In the genomic region with DNA sequence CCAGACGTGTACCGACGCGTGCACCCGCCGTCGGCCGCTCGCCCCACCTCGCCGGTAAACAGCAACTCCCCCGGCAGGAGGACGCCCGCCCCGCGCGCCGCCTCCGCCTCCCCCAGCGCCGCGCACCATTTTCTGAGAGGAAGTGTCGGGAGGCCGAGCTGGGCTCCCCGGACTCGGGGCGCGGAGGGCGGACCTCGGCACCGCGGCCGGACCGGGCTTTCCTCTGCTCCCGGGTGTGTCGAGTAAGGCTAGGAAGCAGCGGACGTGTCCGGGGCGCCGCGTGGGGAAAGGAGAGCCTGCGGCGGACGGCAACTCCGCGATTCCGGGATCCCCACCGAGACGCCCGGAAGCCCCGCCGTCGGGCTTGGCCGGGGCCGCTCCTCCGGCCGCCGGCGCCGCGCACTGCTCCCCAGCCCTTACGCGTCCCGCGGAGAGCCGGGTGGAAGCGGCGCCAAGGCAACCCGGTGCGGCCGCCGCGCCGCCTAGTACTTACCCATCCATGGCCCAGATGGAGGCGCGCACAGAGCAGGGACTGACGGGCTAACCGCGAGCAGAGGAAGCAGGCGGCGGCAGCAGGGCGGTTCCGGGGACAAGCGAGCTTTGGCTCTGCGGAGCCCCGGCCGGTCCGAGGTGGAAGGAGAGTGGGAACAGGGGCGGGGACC, we compare ENCODE assay signal across 8 cellular contexts. TPM values are rescaled to one million over a fixed set of nuclear protein-coding genes. Genes with fewer than 3 reads are reported as not detected.
DNase-seq lines count a peak whose midpoint lies in the region; ATAC-seq and TF ChIP-seq lines count a peak whose summit lies in the region.

A gene with protein sequence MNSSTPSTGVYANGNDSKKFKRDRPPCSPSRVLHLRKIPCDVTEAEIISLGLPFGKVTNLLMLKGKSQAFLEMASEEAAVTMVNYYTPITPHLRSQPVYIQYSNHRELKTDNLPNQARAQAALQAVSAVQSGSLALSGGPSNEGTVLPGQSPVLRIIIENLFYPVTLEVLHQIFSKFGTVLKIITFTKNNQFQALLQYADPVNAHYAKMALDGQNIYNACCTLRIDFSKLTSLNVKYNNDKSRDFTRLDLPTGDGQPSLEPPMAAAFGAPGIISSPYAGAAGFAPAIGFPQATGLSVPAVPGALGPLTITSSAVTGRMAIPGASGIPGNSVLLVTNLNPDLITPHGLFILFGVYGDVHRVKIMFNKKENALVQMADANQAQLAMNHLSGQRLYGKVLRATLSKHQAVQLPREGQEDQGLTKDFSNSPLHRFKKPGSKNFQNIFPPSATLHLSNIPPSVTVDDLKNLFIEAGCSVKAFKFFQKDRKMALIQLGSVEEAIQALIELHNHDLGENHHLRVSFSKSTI (minus strand): TSS at position 643 of the 662 bp plus-strand sequence. CDS start 35,754 bp downstream, outside the sequence.

- H3K4me1 Mint-ChIP-seq in progenitor cell of endocrine pancreas (ENCODE audit: low read depth) = peaks cover 33% of the 10 kb centered on the region

- H3K4me3 Mint-ChIP-seq in progenitor cell of endocrine pancreas (ENCODE audit: low read depth) = peak within 1 kb of the TSS; percentile 96

- ATAC-seq in GM21723 (IDR thresholded peaks at IDR 0.05; ENCODE audit: unreplicated experiment) = peak; percentile 60

- H3K27ac Mint-ChIP-seq in progenitor cell of endocrine pancreas = peak within 1 kb of the TSS; percentile 99

- H3K4me3 ChIP-seq in KMS-11 (IDR thresholded peaks at IDR 0.05; ENCODE audit: insufficient read depth, low read depth, low read length) = no peak within 1 kb of the TSS
- peak within 1 kb of the TSS; percentile 95 for H3K4me3 ChIP-seq in SU-DHL-6 (ENCODE audit: insufficient read depth, low read length, poor library complexity, severe bottlenecking)
- H3K4me3 ChIP-seq in adipocyte (ENCODE audit: low read length) = peak within 1 kb of the TSS; percentile 96

- H3K79me2 ChIP-seq in KMS-11 (ENCODE audit: insufficient read depth, low read depth) (peaks cover 46% of the 10 kb centered on the region), SU-DHL-6 (ENCODE audit: insufficient read depth, low read length) (peaks cover 47% of the 10 kb centered on the region)

- H3K27me3 Mint-ChIP-seq in progenitor cell of endocrine pancreas = no peaks in the 10 kb centered on the region

- no peaks in the 10 kb centered on the region for H3K9me3 Mint-ChIP-seq in progenitor cell of endocrine pancreas (ENCODE audit: low read depth)

- H3K36me3 Mint-ChIP-seq in progenitor cell of endocrine pancreas (ENCODE audit: insufficient read depth) = peaks cover 1% of the 10 kb centered on the region

- H3K27ac ChIP-seq in KMS-11 (peak within 1 kb of the TSS; percentile 85), SU-DHL-6 (ENCODE audit: low read depth, low read length) (peak within 1 kb of the TSS; percentile 85)

- H3K9me2 ChIP-seq in SU-DHL-6 (replicated peaks; ENCODE audit: insufficient read depth, low read length) = no peaks in the 10 kb centered on the region

- intact Hi-C loops in cardiac septum (cut with DNase I) = loop anchor here (5.0 to 10.0 kb wide), 3 partner anchors 44 to 436 kb away; partner anchors contain the start of genes SUSD1 and UGCG

- H3K36me3 ChIP-seq in KMS-11 (ENCODE audit: insufficient read depth) (no peaks in the 10 kb centered on the region), SU-DHL-6 (ENCODE audit: low read length) (no peaks in the 10 kb centered on the region), adipocyte (ENCODE audit: control insufficient read depth, insufficient read depth, low read length, severe bottlenecking) (no peaks in the 10 kb centered on the region)

- H2AFZ ChIP-seq in KMS-11 (ENCODE audit: low read depth) (peak within 1 kb of the TSS; percentile 73), SU-DHL-6 (ENCODE audit: low read depth, low read length, severe bottlenecking) (peak within 1 kb of the TSS; percentile 99)

- H3K9ac ChIP-seq in KMS-11 (peak within 1 kb of the TSS; percentile 78), SU-DHL-6 (ENCODE audit: low read length) (peak within 1 kb of the TSS; percentile 98), adipocyte (ENCODE audit: low read length) (peak within 1 kb of the TSS; percentile 98)

- DNase-seq in EL (peak; percentile 76), adipocyte (ENCODE audit: low read depth) (peak; percentile 81), cardiac septum (ENCODE audit: low spot score) (peak; percentile 92), progenitor cell of endocrine pancreas (ENCODE audit: low spot score, unreplicated experiment) (peak; percentile 68), ureter (ENCODE audit: low spot score) (peak; percentile 88)

- no peaks in the 10 kb centered on the region for H4K20me1 ChIP-seq in KMS-11 (ENCODE audit: insufficient read depth)
- H4K20me1 ChIP-seq in SU-DHL-6 (ENCODE audit: low read depth, low read length) = peaks cover 12% of the 10 kb centered on the region

- TF ChIP-seq CTCF in KMS-11 (conservative IDR thresholded peaks at IDR 0.05; ENCODE audit: low read depth, low read length) (no peak), SU-DHL-6 (IDR thresholded peaks at IDR 0.05; ENCODE audit: insufficient read depth, low read length, poor library complexity, severe bottlenecking) (no peak), progenitor cell of endocrine pancreas (IDR thresholded peaks at IDR 0.05; ENCODE audit: unreplicated experiment) (no peak)

- peaks cover 30% of the 10 kb centered on the region for H3K4me1 ChIP-seq in KMS-11 (ENCODE audit: low read depth, poor library complexity, severe bottlenecking)
- H3K4me1 ChIP-seq in adipocyte (ENCODE audit: control insufficient read depth, insufficient read depth, low read length) = peaks cover 26% of the 10 kb centered on the region

- 0 out of 2 replicates have a peak, but pooled peaks cover 12% of the 10 kb centered on the region for H3F3A ChIP-seq in SU-DHL-6 (ENCODE audit: insufficient read depth)

- peak within 1 kb of the TSS; percentile 91 for H3K4me2 ChIP-seq in KMS-11
- H3K4me2 ChIP-seq in SU-DHL-6 (ENCODE audit: low read depth, low read length, poor library complexity, severe bottlenecking) = peak within 1 kb of the TSS; percentile 97

- H3K9me3 ChIP-seq in SU-DHL-6 (ENCODE audit: insufficient read depth, low read length) (no peaks in the 10 kb centered on the region), adipocyte (ENCODE audit: control insufficient read depth, low read length) (no peaks in the 10 kb centered on the region)

- H3K27me3 ChIP-seq in KMS-11 (ENCODE audit: insufficient read depth, low read depth) (no peaks in the 10 kb centered on the region), SU-DHL-6 (ENCODE audit: low read length) (no peaks in the 10 kb centered on the region), adipocyte (replicated peaks; ENCODE audit: control insufficient read depth, insufficient read depth, low read length) (no peaks in the 10 kb centered on the region)

RNA-seq across cellular contexts. Expression of the gene that starts here (rescaled TPM):
- total RNA-seq in cardiac septum = 20.8 TPM
- total RNA-seq in progenitor cell of endocrine pancreas = 67.1 and 72.8 TPM in 2 replicates
- total RNA-seq in ureter = 136 TPM
